In the genomic region with DNA sequence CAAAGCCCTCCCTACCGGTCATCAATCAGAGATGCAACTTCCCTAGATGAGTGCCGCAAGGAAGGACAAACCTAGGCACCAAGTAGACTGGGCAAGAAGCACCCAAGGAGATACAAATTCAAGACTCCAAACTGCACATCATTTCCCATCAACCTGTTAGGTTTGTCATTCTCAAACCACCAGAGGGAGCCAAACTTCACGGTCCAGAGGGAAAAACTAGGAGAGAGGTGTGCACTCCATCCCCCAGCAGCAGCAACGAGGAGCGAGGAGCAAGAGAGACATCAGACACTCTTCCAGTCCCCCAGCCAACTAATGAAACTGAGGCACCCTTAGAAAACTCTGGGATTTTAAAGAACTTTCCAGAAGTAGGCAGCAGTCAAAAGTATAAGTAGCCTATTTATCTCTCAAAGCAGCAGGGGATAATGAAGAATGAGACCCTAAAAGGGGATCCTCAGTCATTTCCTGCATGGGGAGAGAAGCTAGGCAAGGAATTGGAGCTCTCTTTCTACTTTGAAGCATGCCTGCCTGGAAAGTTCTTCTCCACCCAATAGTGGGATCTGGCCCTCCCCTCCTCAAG, we compare ENCODE assay signal across 8 cellular contexts. TPM values are rescaled to one million over a fixed set of nuclear protein-coding genes. Genes with fewer than 3 reads are reported as not detected.
A peak's percentile ranks its signal among the peaks of the same experiment; 100 is the strongest.
DNase-seq lines count a peak whose midpoint lies in the region; ATAC-seq, FAIRE-seq and TF ChIP-seq lines count a peak whose summit lies in the region.

No MANE protein-coding gene starts in this region.

- H4K20me1 ChIP-seq in endothelial cell of umbilical vein (replicated peaks; ENCODE audit: control insufficient read depth, extremely low read depth, insufficient read depth, low read length): no peaks in the 10 kb centered on the region

- FAIRE-seq in endothelial cell of umbilical vein (lab: Jason Lieb, UNC): peak; percentile 86

- peaks cover 36% of the 10 kb centered on the region for H3K4me1 Mint-ChIP-seq in activated CD8-positive, alpha-beta T cell treated with anti-CD3 and anti-CD28 coated beads, Interleukin-2, amount 10 ng/mL, durations not matched to agents 7 days and 5 days (ENCODE audit: low read depth)

- intact Hi-C loops in endothelial cell of umbilical vein (cut with micrococcal nuclease): loop anchor here (1.0 to 2.0 kb wide), 3 partner anchors 52 to 231 kb away; partner anchors contain the start of gene HSP90B1

- dilution Hi-C loops in endothelial cell of umbilical vein (cut with MboI; ENCODE audit: extremely low pct_ligation_motif_present, low sequenced_read_pairs): no loop called here

- no peak overlapping the region for H3K4me2 ChIP-seq in endothelial cell of umbilical vein (ENCODE audit: insufficient read depth, low read length)

- no peaks in the 10 kb centered on the region for H3K9me3 Mint-ChIP-seq in activated CD8-positive, alpha-beta T cell treated with anti-CD3 and anti-CD28 coated beads, Interleukin-2, amount 10 ng/mL, durations not matched to agents 7 days and 5 days (ENCODE audit: insufficient read depth)

- peaks cover 6% of the 10 kb centered on the region for H3K4me1 ChIP-seq in endothelial cell of umbilical vein (ENCODE audit: control insufficient read depth, extremely low read depth, insufficient read depth, low read length)

- no peaks in the 10 kb centered on the region for H3K9me3 ChIP-seq in endothelial cell of umbilical vein (replicated peaks; ENCODE audit: control insufficient read depth, insufficient read depth, low read length)

- no peak for TF ChIP-seq POLR2A in endothelial cell of umbilical vein (IDR thresholded peaks at IDR 0.05; ENCODE audit: low read depth, low read length)

- H3K27me3 ChIP-seq in endothelial cell of umbilical vein (ENCODE audit: control insufficient read depth in 2 of 2, insufficient read depth in 2 of 2, low read length in 2 of 2): no peaks in the 10 kb centered on the region

- no peak overlapping the region for H3K4me3 ChIP-seq in endothelial cell of umbilical vein (replicated peaks in 1 of 3; ENCODE audit: insufficient read depth in 1 of 3, low read depth in 1 of 3, low read length in 3 of 3)

- no TSS peak for BruUV-seq in endothelial cell of umbilical vein (replicated peaks; lab: Mats Ljungman, UMichigan)

- no peaks in the 10 kb centered on the region for H3K79me2 ChIP-seq in endothelial cell of umbilical vein (ENCODE audit: control insufficient read depth, insufficient read depth, low read length)

- no peak overlapping the region for H3K27ac ChIP-seq in endothelial cell of umbilical vein (ENCODE audit: insufficient read depth, low read depth, low read length)

- peaks cover 4% of the 10 kb centered on the region for H3K27me3 Mint-ChIP-seq in activated CD8-positive, alpha-beta T cell treated with anti-CD3 and anti-CD28 coated beads, Interleukin-2, amount 10 ng/mL, durations not matched to agents 7 days and 5 days (ENCODE audit: low read depth)

- no peak overlapping the region for H2AFZ ChIP-seq in endothelial cell of umbilical vein (ENCODE audit: low read depth, low read length)

- H3K9me1 ChIP-seq in endothelial cell of umbilical vein (replicated peaks; ENCODE audit: control insufficient read depth, extremely low read depth, insufficient read depth, low read length): no peaks in the 10 kb centered on the region

- peak; percentile 77 to 79 for TF ChIP-seq CTCF in endothelial cell of umbilical vein (IDR thresholded peaks at IDR 0.05; ENCODE audit: extremely low read depth in 1 of 2, insufficient read depth in 1 of 2, low read depth in 1 of 2, low read length in 2 of 2)

- ATAC-seq in HG03521 (IDR thresholded peaks at IDR 0.05; ENCODE audit: unreplicated experiment): peak; percentile 45
- peak; percentile 91 for ATAC-seq in activated CD8-positive, alpha-beta T cell treated with anti-CD3 and anti-CD28 coated beads, Interleukin-2, amount 10 ng/mL, durations not matched to agents 7 days and 5 days

- CTCF ChIA-PET in activated CD8-positive, alpha-beta T cell treated with anti-CD3 and anti-CD28 coated beads, Interleukin-2, amount 10 ng/mL, durations not matched to agents 7 days and 5 days (lab: Charles Lee): interaction anchor here (0.6 to 5.0 kb wide), 19 partner anchors 10 to 259 kb away, joined by 3 to 63 read pairs (median 4); partner anchors contain the start of gene TDG
- CTCF ChIA-PET in endothelial cell of umbilical vein (lab: Charles Lee): interaction anchor here (1.3 kb wide), 1 partner anchor 231 kb away, joined by 4 read pairs; no protein-coding TSS in a partner anchor

- DNase-seq in ELR (ENCODE audit: low read depth): peak; percentile 83
- DNase-seq in NCI-H748 (lab: John Stamatoyannopoulos, UW; ENCODE audit: unreplicated experiment): peak; percentile 84
- peak; percentile 70 for DNase-seq in activated CD8-positive, alpha-beta T cell treated with anti-CD3 and anti-CD28 coated beads, Interleukin-2, amount 10 ng/mL, durations not matched to agents 7 days and 5 days
- peak; percentile 52 for DNase-seq in endothelial cell of umbilical vein (ENCODE audit: low read depth, low spot score)
- peak; percentile 78 for DNase-seq in myocyte (ENCODE audit: low read depth)
- DNase-seq in stromal cell of bone marrow (ENCODE audit: low read depth): peak; percentile 44
- no peak for DNase-seq in KG1 (lab: John Stamatoyannopoulos, UW)

- POLR2A ChIA-PET in activated CD8-positive, alpha-beta T cell treated with anti-CD3 and anti-CD28 coated beads, Interleukin-2, amount 10 ng/mL, durations not matched to agents 7 days and 5 days (lab: Charles Lee): interaction anchor here (0.6 to 1.2 kb wide), 2 partner anchors 51 to 113 kb away, joined by 3 read pairs; no protein-coding TSS in a partner anchor
- POLR2A ChIA-PET in endothelial cell of umbilical vein (lab: Charles Lee): no interaction called here

- H3K27ac Mint-ChIP-seq in activated CD8-positive, alpha-beta T cell treated with anti-CD3 and anti-CD28 coated beads, Interleukin-2, amount 10 ng/mL, durations not matched to agents 7 days and 5 days: no peak overlapping the region

- no peaks in the 10 kb centered on the region for H3K36me3 ChIP-seq in endothelial cell of umbilical vein (ENCODE audit: control insufficient read depth in 2 of 2, extremely low read depth in 1 of 2, insufficient read depth in 2 of 2, low read length in 2 of 2)

- no peak overlapping the region for H3K9ac ChIP-seq in endothelial cell of umbilical vein (replicated peaks; ENCODE audit: extremely low read depth, insufficient read depth, low read length)

- no peaks in the 10 kb centered on the region for H3K36me3 Mint-ChIP-seq in activated CD8-positive, alpha-beta T cell treated with anti-CD3 and anti-CD28 coated beads, Interleukin-2, amount 10 ng/mL, durations not matched to agents 7 days and 5 days (ENCODE audit: low read depth)

- H3K4me3 Mint-ChIP-seq in activated CD8-positive, alpha-beta T cell treated with anti-CD3 and anti-CD28 coated beads, Interleukin-2, amount 10 ng/mL, durations not matched to agents 7 days and 5 days: peak overlapping the region; percentile 6

TF ChIP-seq in endothelial cell of umbilical vein, 7 proteins besides CTCF, POLR2A, EP300 and RAD21:
- TF ChIP-seq GATA2 (IDR thresholded peaks at IDR 0.05; ENCODE audit: insufficient read depth, insufficient read length, low read depth, low read length): no peak

RNA-seq across cellular contexts. Expression of gene NT5DC3, which starts 37.0 kb away (rescaled TPM):
- total RNA-seq in activated CD8-positive, alpha-beta T cell treated with anti-CD3 and anti-CD28 coated beads, Interleukin-2, amount 10 ng/mL, durations not matched to agents 7 days and 5 days: 1 to 10 TPM; 3.1 to 3.3 TPM
- total RNA-seq in endothelial cell of umbilical vein: 6.4 and 6.7 TPM in 2 replicates
- polyA plus RNA-seq in endothelial cell of umbilical vein: 1.2 and 1.5 TPM in 2 replicates
- 1.5 TPM in 2 replicates for polyA plus RNA-seq in endothelial cell of umbilical vein (2011; cell fraction: cytosol; rRNA removed)
- 2.6 and 3.0 TPM in 2 replicates for polyA plus RNA-seq in endothelial cell of umbilical vein (2011; cell fraction: nucleus; rRNA removed)
- polyA plus RNA-seq in endothelial cell of umbilical vein (2012): 3.0 and 3.5 TPM in 2 replicates
- polyA minus RNA-seq in endothelial cell of umbilical vein: 2.5 and 3.5 TPM in 2 replicates
- polyA minus RNA-seq in endothelial cell of umbilical vein (2011; cell fraction: cytosol; rRNA and poly(A)+ RNA removed): 2.3 TPM
- 2.9 and 5.0 TPM in 2 replicates for polyA minus RNA-seq in endothelial cell of umbilical vein (2011; cell fraction: nucleus; rRNA and poly(A)+ RNA removed)
- 9.7 and 10.0 TPM in 2 replicates for total RNA-seq in myocyte
- polyA plus RNA-seq in myocyte (2012): 8.3 TPM

RNA-seq across cellular contexts. Expression of gene HSP90B1, which starts 52.2 kb away (rescaled TPM):
- total RNA-seq in activated CD8-positive, alpha-beta T cell treated with anti-CD3 and anti-CD28 coated beads, Interleukin-2, amount 10 ng/mL, durations not matched to agents 7 days and 5 days: 100 to 1,000 TPM; 336 to 343 TPM
- total RNA-seq in endothelial cell of umbilical vein (1,253 and 1,310 TPM in 2 replicates), myocyte (414 and 940 TPM in 2 replicates)
- 188 and 310 TPM in 2 replicates for polyA plus RNA-seq in endothelial cell of umbilical vein
- polyA plus RNA-seq in endothelial cell of umbilical vein (2011; cell fraction: cytosol; rRNA removed): 622 and 672 TPM in 2 replicates
- 1,138 and 1,640 TPM in 2 replicates for polyA plus RNA-seq in endothelial cell of umbilical vein (2011; cell fraction: nucleus; rRNA removed)
- 967 and 1,014 TPM in 2 replicates for polyA plus RNA-seq in endothelial cell of umbilical vein (2012)
- polyA minus RNA-seq in endothelial cell of umbilical vein: 299 and 328 TPM in 2 replicates
- polyA minus RNA-seq in endothelial cell of umbilical vein (2011; cell fraction: cytosol; rRNA and poly(A)+ RNA removed): 72.4 TPM
- polyA minus RNA-seq in endothelial cell of umbilical vein (2011; cell fraction: nucleus; rRNA and poly(A)+ RNA removed): 434 and 718 TPM in 2 replicates
- polyA plus RNA-seq in myocyte (2012): 451 TPM
